In the genomic region with DNA sequence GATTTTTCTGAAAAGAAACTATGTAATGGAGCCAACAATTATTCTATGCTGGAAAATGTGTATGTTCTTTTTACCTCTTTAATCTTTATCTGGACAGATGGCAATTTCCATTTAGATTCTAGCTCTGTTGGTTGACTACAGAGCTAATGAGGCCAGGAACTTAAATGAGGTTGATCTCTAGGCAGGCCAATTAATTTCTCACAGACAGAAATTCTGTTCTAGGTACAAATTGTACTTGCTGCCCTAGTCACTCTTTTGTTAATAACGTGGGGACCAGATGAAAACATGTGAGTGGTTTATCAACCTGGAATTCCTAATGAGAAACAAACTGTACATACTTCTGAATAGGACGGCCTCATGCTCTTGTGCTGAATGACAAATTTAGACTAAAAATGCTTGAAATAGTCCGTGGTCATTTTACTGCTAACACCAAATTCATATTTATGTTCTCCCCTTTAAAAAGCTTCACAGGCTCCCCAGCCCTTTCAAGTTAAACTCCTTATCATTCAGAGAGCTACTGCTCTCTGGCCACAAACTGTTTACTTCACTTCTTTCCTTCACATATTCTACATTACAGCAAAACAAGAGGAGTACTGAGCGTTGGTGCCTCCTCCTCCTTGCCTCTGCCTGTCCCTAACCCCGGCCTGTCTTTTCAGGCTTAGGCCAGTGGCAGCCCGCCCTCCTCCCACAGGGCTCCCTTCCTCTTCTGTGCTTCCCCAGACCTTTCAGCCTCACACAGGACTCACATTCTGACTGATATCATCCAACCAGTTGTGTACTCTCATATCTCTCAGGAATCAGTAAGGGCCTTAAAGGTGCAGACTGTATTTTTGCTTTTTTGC, we compare ENCODE assay signal across 9 cellular contexts. TPM values are rescaled to one million over a fixed set of nuclear protein-coding genes. Genes with fewer than 3 reads are reported as not detected.
DNase-seq lines count a peak whose midpoint lies in the region; ATAC-seq and TF ChIP-seq lines count a peak whose summit lies in the region.
"Had no signal": no experiment of that assay in that cellular context is flagged by ENCODE, and none has a peak within 500 bp of the region (broad histone marks: within the 10 kb centered on the region; RNA-seq: fewer than 3 reads in every experiment).

No MANE protein-coding gene starts in this region.

- H4K20me1 ChIP-seq in GM23248 (ENCODE audit: insufficient read depth) (no peaks in the 10 kb centered on the region), Loucy (ENCODE audit: insufficient read depth, low read length, poor library complexity, severe bottlenecking) (peaks cover 11% of the 10 kb centered on the region)

- H3K9me3 Mint-ChIP-seq in activated naive CD8-positive, alpha-beta T cell treated with anti-CD3 and anti-CD28 coated beads, Interleukin-2, amount 50 U/mL, for 24 hours = no peaks in the 10 kb centered on the region
- H3K9me3 Mint-ChIP-seq in stimulated activated naive CD8-positive, alpha-beta T cell treated with anti-CD3 and anti-CD28 coated beads, Interleukin-15, Interleukin-2, amounts not matched to agents 100 ng/mL and 50 ng/mL, for 24 hours = no peaks in the 10 kb centered on the region

- no peak overlapping the region for H3K4me3 ChIP-seq in GM23248
- H3K4me3 ChIP-seq in Loucy (ENCODE audit: low read length, poor library complexity, severe bottlenecking) = no peak overlapping the region

- H3K27me3 ChIP-seq in GM23248 (replicated peaks; ENCODE audit: insufficient read depth) (no peaks in the 10 kb centered on the region), Loucy (ENCODE audit: insufficient read depth, low read length, poor library complexity, severe bottlenecking) (no peaks in the 10 kb centered on the region)

- peak overlapping the region; percentile 3 for H3K27ac Mint-ChIP-seq in activated naive CD8-positive, alpha-beta T cell treated with anti-CD3 and anti-CD28 coated beads, Interleukin-2, amount 50 U/mL, for 24 hours
- H3K27ac Mint-ChIP-seq in stimulated activated naive CD8-positive, alpha-beta T cell treated with anti-CD3 and anti-CD28 coated beads, Interleukin-15, Interleukin-2, amounts not matched to agents 100 ng/mL and 50 ng/mL, for 24 hours = peak overlapping the region; percentile 59

- H3K27ac ChIP-seq in GM23248 = no peak overlapping the region

- H3K4me1 ChIP-seq in GM23248 (ENCODE audit: insufficient read depth) (peaks cover 19% of the 10 kb centered on the region), Loucy (ENCODE audit: insufficient read depth, low read length, poor library complexity, severe bottlenecking) (peaks cover 31% of the 10 kb centered on the region)

- no peaks in the 10 kb centered on the region for H3K27me3 Mint-ChIP-seq in activated naive CD8-positive, alpha-beta T cell treated with anti-CD3 and anti-CD28 coated beads, Interleukin-2, amount 50 U/mL, for 24 hours
- no peaks in the 10 kb centered on the region for H3K27me3 Mint-ChIP-seq in stimulated activated naive CD8-positive, alpha-beta T cell treated with anti-CD3 and anti-CD28 coated beads, Interleukin-15, Interleukin-2, amounts not matched to agents 100 ng/mL and 50 ng/mL, for 24 hours

- TF ChIP-seq POLR2A in GM18505 (IDR thresholded peaks at IDR 0.05; ENCODE audit: borderline replicate concordance, extremely low read depth, insufficient read depth, insufficient read length) = peak; percentile 25

- H2AFZ ChIP-seq in GM23248 (peak overlapping the region; percentile 53), Loucy (ENCODE audit: low read length) (no peak overlapping the region)

- H3K4me2 ChIP-seq in GM23248 (ENCODE audit: unreplicated experiment) = no peak overlapping the region
- H3K4me2 ChIP-seq in Loucy (ENCODE audit: low read depth, low read length, poor library complexity, severe bottlenecking) = peak overlapping the region; percentile 22

- peak; percentile 87 for ATAC-seq in GM18505 (IDR thresholded peaks at IDR 0.05; ENCODE audit: unreplicated experiment)
- peak; percentile 94 for ATAC-seq in activated naive CD8-positive, alpha-beta T cell treated with anti-CD3 and anti-CD28 coated beads, Interleukin-2, amount 50 U/mL, for 24 hours
- ATAC-seq: Panc1 had no signal

- H3K36me3 ChIP-seq in GM23248 (ENCODE audit: low read depth) = no peaks in the 10 kb centered on the region
- peaks cover 17% of the 10 kb centered on the region for H3K36me3 ChIP-seq in Loucy (ENCODE audit: insufficient read depth, low read length)

- H3K9me3 ChIP-seq in GM23248 (ENCODE audit: low read depth) (no peaks in the 10 kb centered on the region), Loucy (ENCODE audit: insufficient read depth, low read depth, low read length) (no peaks in the 10 kb centered on the region)

- H3K9me2 ChIP-seq in GM23248 (ENCODE audit: insufficient read depth) (no peaks in the 10 kb centered on the region), Loucy (replicated peaks; ENCODE audit: low read depth, low read length) (no peaks in the 10 kb centered on the region)

- peaks cover 45% of the 10 kb centered on the region for H3K4me1 Mint-ChIP-seq in activated naive CD8-positive, alpha-beta T cell treated with anti-CD3 and anti-CD28 coated beads, Interleukin-2, amount 50 U/mL, for 24 hours
- H3K4me1 Mint-ChIP-seq in stimulated activated naive CD8-positive, alpha-beta T cell treated with anti-CD3 and anti-CD28 coated beads, Interleukin-15, Interleukin-2, amounts not matched to agents 100 ng/mL and 50 ng/mL, for 24 hours (ENCODE audit: low read depth) = peaks cover 53% of the 10 kb centered on the region

- H3K79me2 ChIP-seq in GM23248 (ENCODE audit: insufficient read depth) = peaks cover 22% of the 10 kb centered on the region; the same call in 1 of the 2 replicates
- H3K79me2 ChIP-seq in Loucy (ENCODE audit: insufficient read depth, low read length) = peaks cover 65% of the 10 kb centered on the region

- DNase-seq in GM23248 (peak; percentile 15), inferior parietal cortex (ENCODE audit: extremely low spot score) (peak; percentile 45), HuH-7 (ENCODE audit: low spot score) (no peak), DMS79 (lab: John Stamatoyannopoulos, UW) (no peak)
- DNase-seq in activated naive CD8-positive, alpha-beta T cell treated with anti-CD3 and anti-CD28 coated beads, Interleukin-2, amount 50 U/mL, for 24 hours = peak; percentile 35

- H3F3A ChIP-seq in GM23248 (ENCODE audit: insufficient read depth) (no peaks in the 10 kb centered on the region), Loucy (ENCODE audit: low read depth) (no peaks in the 10 kb centered on the region)

- peak overlapping the region; percentile 24 for H3K9ac ChIP-seq in GM23248
- peak overlapping the region; percentile 21 for H3K9ac ChIP-seq in Loucy (ENCODE audit: low read depth, low read length, poor library complexity, severe bottlenecking)

- no peak overlapping the region for H3K4me3 Mint-ChIP-seq in activated naive CD8-positive, alpha-beta T cell treated with anti-CD3 and anti-CD28 coated beads, Interleukin-2, amount 50 U/mL, for 24 hours
- H3K4me3 Mint-ChIP-seq in stimulated activated naive CD8-positive, alpha-beta T cell treated with anti-CD3 and anti-CD28 coated beads, Interleukin-15, Interleukin-2, amounts not matched to agents 100 ng/mL and 50 ng/mL, for 24 hours = no peak overlapping the region

- TF ChIP-seq CTCF in Loucy (conservative IDR thresholded peaks at IDR 0.05; ENCODE audit: low read length) = no peak

- peaks cover 2% of the 10 kb centered on the region for H3K36me3 Mint-ChIP-seq in activated naive CD8-positive, alpha-beta T cell treated with anti-CD3 and anti-CD28 coated beads, Interleukin-2, amount 50 U/mL, for 24 hours (ENCODE audit: low read depth)
- peaks cover 11% of the 10 kb centered on the region for H3K36me3 Mint-ChIP-seq in stimulated activated naive CD8-positive, alpha-beta T cell treated with anti-CD3 and anti-CD28 coated beads, Interleukin-15, Interleukin-2, amounts not matched to agents 100 ng/mL and 50 ng/mL, for 24 hours (ENCODE audit: low read depth)

- in situ Hi-C loops in GM23248 (cut with MboI) = no loop called here

- WGBS in GM23248 (ENCODE audit: low coverage in 1 of 2, low lambda C conversion rate in 2 of 2, missing lambda C conversion rate in 2 of 2), 2 experiments = 65 to 66% methylated on average over 6 of the region's 6 CpGs

RNA-seq across cellular contexts. Expression of a gene that starts 41.4 kb away (rescaled TPM):
- 0.32 and 3.9 TPM in 2 replicates for total RNA-seq in GM23248 (2014; rRNA removed; shearing (Covaris generic))
- 15.8 and 18.1 TPM in 2 replicates for polyA plus RNA-seq in GM23248 (2016; fragmentation: Nextera tagmentation; extraction: Ambion mirVana)

Comparison
In these comparisons a context has a peak if more than half of its experiments do, and no peak if none do; other contexts are left out.
1. DNase-seq: peak in GM23248 (single experiment), activated naive CD8-positive, alpha-beta T cell treated with anti-CD3 and anti-CD28 coated beads, Interleukin-2, amount 50 U/mL, for 24 hours (single experiment) and inferior parietal cortex (single experiment); none in HuH-7 (single experiment) and DMS79 (single experiment).